Comparison of ENCODE assay signal across 7 cellular contexts in the genomic region with DNA sequence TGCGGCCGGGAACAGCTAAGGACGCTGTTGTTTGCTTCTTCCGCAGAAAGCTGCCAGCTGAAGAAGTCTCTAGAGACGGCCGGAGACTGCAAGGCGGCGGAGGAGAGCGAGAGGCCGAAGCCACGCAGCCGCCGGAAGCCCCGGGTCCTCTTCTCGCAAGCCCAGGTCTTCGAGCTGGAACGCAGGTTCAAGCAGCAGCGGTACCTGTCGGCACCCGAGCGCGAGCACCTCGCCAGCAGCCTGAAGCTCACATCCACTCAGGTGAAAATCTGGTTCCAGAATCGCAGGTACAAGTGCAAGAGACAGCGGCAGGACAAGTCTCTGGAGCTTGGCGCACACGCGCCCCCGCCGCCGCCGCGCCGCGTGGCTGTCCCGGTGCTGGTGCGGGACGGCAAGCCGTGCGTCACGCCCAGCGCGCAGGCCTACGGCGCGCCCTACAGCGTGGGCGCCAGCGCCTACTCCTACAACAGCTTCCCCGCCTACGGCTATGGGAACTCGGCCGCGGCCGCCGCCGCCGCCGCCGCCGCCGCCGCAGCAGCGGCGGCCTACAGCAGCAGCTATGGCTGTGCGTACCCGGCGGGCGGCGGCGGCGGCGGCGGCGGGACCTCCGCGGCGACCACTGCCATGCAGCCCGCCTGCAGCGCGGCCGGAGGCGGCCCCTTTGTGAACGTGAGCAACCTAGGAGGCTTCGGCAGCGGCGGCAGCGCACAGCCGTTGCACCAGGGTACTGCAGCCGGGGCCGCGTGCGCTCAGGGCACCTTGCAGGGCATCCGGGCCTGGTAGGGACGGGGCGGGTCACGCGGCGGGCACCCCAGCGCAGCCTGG. TPM values are rescaled to one million over a fixed set of nuclear protein-coding genes. Genes with fewer than 3 reads are reported as not detected.
DNase-seq lines count a peak whose midpoint lies in the region; ATAC-seq and TF ChIP-seq lines count a peak whose summit lies in the region.

No MANE protein-coding gene starts in this region.

- H3K4me1 ChIP-seq in GM23338 (ENCODE audit: insufficient read depth), result peaks cover 46% of the 10 kb centered on the region
- H3K4me1 ChIP-seq in spleen, result peaks cover 13 to 100% (median 76%) of the 10 kb centered on the region in 6 donors

- H2AFZ ChIP-seq in GM23338, result peak overlapping the region; percentile 63

- ATAC-seq in GM23338 (peak; percentile 3), T-cell (replicated peaks in 1 of 4) (peak; percentile 26 to 43 (median 34)), left ventricle myocardium superior (peak; percentile 62), HG03342 (IDR thresholded peaks at IDR 0.05; ENCODE audit: unreplicated experiment) (no peak), GM21576 (IDR thresholded peaks at IDR 0.05; ENCODE audit: unreplicated experiment) (no peak)

- no peaks in the 10 kb centered on the region for H3K79me2 ChIP-seq in GM23338 (replicated peaks; ENCODE audit: insufficient read depth)

- CTCF ChIA-PET in T-cell (lab: Charles Lee), result interaction anchor here in 1 of 2 donors (0.5 kb wide), 1 partner anchor 67 kb away, joined by 4 read pairs; no protein-coding TSS in a partner anchor

- H3K4me3 Mint-ChIP-seq in GM23338, result peak overlapping the region; percentile 57
- peak overlapping the region; percentile 17 to 67 (median 34) for H3K4me3 Mint-ChIP-seq in T-cell

- H3K27me3 ChIP-seq in GM23338 (ENCODE audit: insufficient read depth) (peaks cover 100% of the 10 kb centered on the region), spleen (replicated peaks in 1 of 7) (peaks cover 4 to 100% (median 82%) of the 10 kb centered on the region in 7 donors)

- H3K36me3 Mint-ChIP-seq in GM23338 (ENCODE audit: low read depth) (no peaks in the 10 kb centered on the region; the same call in 2 of the 3 replicates), T-cell (no peaks in the 10 kb centered on the region)

- POLR2A ChIA-PET in T-cell (lab: Charles Lee), result no interaction called here

- H3K4me3 ChIP-seq in GM23338 (peak overlapping the region; percentile 49), spleen (peak overlapping the region; percentile 43 to 77 (median 58))

- peaks cover 26% of the 10 kb centered on the region for H4K20me1 ChIP-seq in GM23338 (replicated peaks; ENCODE audit: insufficient read depth)

- H3K4me1 Mint-ChIP-seq in GM23338 (peaks cover 56% of the 10 kb centered on the region), T-cell (peaks cover 40 to 53% (median 52%) of the 10 kb centered on the region in 3 donors)

- H3K9me3 ChIP-seq in spleen, result no peaks in the 10 kb centered on the region

- H3K9me2 ChIP-seq in GM23338 (ENCODE audit: insufficient read depth), result no peaks in the 10 kb centered on the region

- TF ChIP-seq CTCF in GM23338 (conservative IDR thresholded peaks at IDR 0.05; ENCODE audit: low read depth in 2 of 2) (no peak), spleen (IDR thresholded peaks at IDR 0.05 in 8 of 11, conservative IDR thresholded peaks at IDR 0.05 in 3 of 11) (no peak)

- 1 to 5% (median 1%) methylated on average over 63 to 100 of the region's 100 CpGs for WGBS in spleen, 5 donors

- H3K27ac ChIP-seq in GM23338 (ENCODE audit: low read depth), result no peak overlapping the region
- peak overlapping the region; percentile 65 to 95 (median 84) for H3K27ac ChIP-seq in spleen

- H3K36me3 ChIP-seq in GM23338 (ENCODE audit: insufficient read depth), result no peaks in the 10 kb centered on the region
- peaks cover 0 to 18% (median 0%) of the 10 kb centered on the region in 6 donors for H3K36me3 ChIP-seq in spleen

- intact Hi-C loops in left ventricle myocardium superior (cut with micrococcal nuclease), result no loop called here
- intact Hi-C loops in spleen (cut with DNase I; ENCODE audit: low total_unique reads), result loop anchor here (10.0 kb wide), 1 partner anchor 100 kb away; the partner anchor contains the start of gene GOT1

- H3K4me2 ChIP-seq in GM23338, result peak overlapping the region; percentile 86

- peaks cover 39% of the 10 kb centered on the region for H3F3A ChIP-seq in GM23338 (replicated peaks; ENCODE audit: low read depth)

- H3K9me3 Mint-ChIP-seq in GM23338 (no peaks in the 10 kb centered on the region; the same call in 1 of the 3 replicates), T-cell (no peaks in the 10 kb centered on the region)

- peaks cover 97% of the 10 kb centered on the region for H3K27me3 Mint-ChIP-seq in GM23338 (ENCODE audit: insufficient read depth, low read depth, poor library complexity)
- peaks cover 69 to 88% of the 10 kb centered on the region in 2 donors for H3K27me3 Mint-ChIP-seq in T-cell

- DNase-seq in GM23338 (ENCODE audit: low spot score) (peak; percentile 60), T-cell (no peak), left ventricle myocardium superior (no peak), spleen (no peak), HuH-7.5 (ENCODE audit: low spot score) (no peak)

- H3K27ac Mint-ChIP-seq in GM23338 (no peak overlapping the region), T-cell (no peak overlapping the region)

- TF ChIP-seq POLR2A in spleen (IDR thresholded peaks at IDR 0.05), result no peak

TF ChIP-seq in GM23338, 12 proteins besides CTCF, POLR2A, EP300 and RAD21 (continues in another document):
- TF ChIP-seq STAT1 (IDR thresholded peaks at IDR 0.05; ENCODE audit: unreplicated experiment) (no peak), EZH2phosphoT487 (IDR thresholded peaks at IDR 0.05; ENCODE audit: unreplicated experiment) (peak; percentile 99), ETS1 (IDR thresholded peaks at IDR 0.05) (no peak), JUNB (IDR thresholded peaks at IDR 0.05; ENCODE audit: unreplicated experiment) (no peak), EZH2 (IDR thresholded peaks at IDR 0.05; ENCODE audit: low read depth, unreplicated experiment) (peak; percentile 96), ZNF331 (CRISPR knock-in tag; IDR thresholded peaks at IDR 0.05; ENCODE audit: low read depth) (no peak)

RNA-seq across cellular contexts. Expression of gene NKX2-3, which starts 2.4 kb away (rescaled TPM):
- total RNA-seq in GM23338 (2014; rRNA removed; shearing (Covaris generic)), result not detected in 2 replicates
- polyA plus RNA-seq in GM23338 (2016; fragmentation: Nextera tagmentation; extraction: Ambion mirVana), result not detected in 2 replicates
- under 1 TPM in 1 of 5 donors, not detected in 4; 0.15 TPM for total RNA-seq in T-cell
- not detected for total RNA-seq in left ventricle myocardium superior
- total RNA-seq in spleen, result 10 to 100 TPM; 27.4 to 69.1 (median 38.7) TPM
- polyA plus RNA-seq in spleen, result 10 to 100 TPM; 10.8 to 29.3 (median 11.4) TPM

Comparison
In these comparisons a context has a peak if more than half of its experiments do, and no peak if none do; other contexts are left out.
1. ATAC-seq: peak in GM23338 (single experiment), T-cell (4 of 4) and left ventricle myocardium superior (single experiment); none in HG03342 (single experiment) and GM21576 (single experiment).
2. RNA of gene NKX2-3, which starts 2.4 kb away (total RNA-seq): 27.4 to 69.1 TPM in spleen; not detected in GM23338, 0.15 TPM in T-cell and not detected in left ventricle myocardium superior (single experiment); every median in the first group is over 10 times any median in the second.